In genomic region chr7:88942815-88943501, GRCh38 we compare ENCODE assay signal across 29 cellular contexts.
"Had no signal": no experiment of that assay in that cellular context is flagged by ENCODE, and none has a peak within 500 bp of the region (broad histone marks: within the 10 kb centered on the region; RNA-seq: fewer than 3 reads in every experiment).

No MANE protein-coding gene starts in this region.

- H3K36me3 ChIP-seq: ascending aorta, breast epithelium, cardiac muscle cell, esophagus muscularis mucosa, gastroesophageal sphincter, heart right ventricle had no signal

- DNase-seq: activated CD4-positive, alpha-beta memory T cell treated with anti-CD3 and anti-CD28 coated beads, Interleukin-2, amount 10 ng/mL, durations not matched to agents 7 days and 5 days; activated CD4-positive, alpha-beta T cell treated with anti-CD3 and anti-CD28 coated beads for 1 hour; activated CD4-positive, alpha-beta T cell treated with anti-CD3 and anti-CD28 coated beads for 4 hours; activated CD4-positive, alpha-beta T cell treated with anti-CD3 and anti-CD28 coated beads, Interleukin-2, amount 10 ng/mL, durations not matched to agents 7 days and 5 days; activated CD4-positive, alpha-beta T cell treated with anti-CD3 and anti-CD28 coated beads, Interleukin-2, amount 50 U/mL, for 4 hours; activated CD8-positive, alpha-beta memory T cell treated with anti-CD3 and anti-CD28 coated beads, Interleukin-2, amount 50 U/mL, for 48 hours; activated gamma-delta T cell; activated naive CD4-positive, alpha-beta T cell; activated naive CD4-positive, alpha-beta T cell treated with anti-CD3 and anti-CD28 coated beads, Interleukin-2, amount 10 ng/mL, durations not matched to agents 7 days and 5 days; activated naive CD8-positive, alpha-beta T cell treated with anti-CD3 and anti-CD28 coated beads, Interleukin-2, amount 10 ng/mL, durations not matched to agents 7 days and 5 days; activated T-cell treated with anti-CD3 and anti-CD28 coated beads for 4 hours; activated T-cell treated with anti-CD3 and anti-CD28 coated beads, Interleukin-2, amount 50 U/mL, for 24 hours; activated T-cell treated with anti-CD3 and anti-CD28 coated beads, Interleukin-2, amount 50 U/mL, for 72 hours; central memory CD4-positive, alpha-beta T cell; cerebellar nuclear complex; dorsolateral prefrontal cortex; effector CD4-positive, alpha-beta T cell; effector memory CD8-positive, alpha-beta T cell; erythroblast; foreskin keratinocyte; heart right ventricle; T-helper 2 cell had no signal

- H3K4me1 ChIP-seq: ascending aorta, breast epithelium, esophagus muscularis mucosa, foreskin keratinocyte, gastroesophageal sphincter, heart right ventricle had no signal

- H3K9me3 ChIP-seq: ascending aorta, breast epithelium, gastroesophageal sphincter had no signal

- H3K4me3 ChIP-seq: ascending aorta, breast epithelium, cardiac muscle cell, coronary artery, dorsolateral prefrontal cortex, esophagus muscularis mucosa, gastroesophageal sphincter, heart right ventricle had no signal

- H3K27ac ChIP-seq: ascending aorta, breast epithelium, cardiac muscle cell, coronary artery, dorsolateral prefrontal cortex, esophagus muscularis mucosa, foreskin keratinocyte, gastroesophageal sphincter, heart right ventricle had no signal

- ATAC-seq: activated naive CD4-positive, alpha-beta T cell treated with anti-CD3 and anti-CD28 coated beads, Interleukin-2, amount 50 U/mL, for 72 hours; activated T-cell treated with anti-CD3 and anti-CD28 coated beads, Interleukin-2, amount 50 U/mL, for 72 hours; effector memory CD8-positive, alpha-beta T cell; foreskin keratinocyte; gastroesophageal sphincter; heart right ventricle had no signal

- H3K27me3 ChIP-seq: ascending aorta, breast epithelium, cardiac muscle cell, dorsolateral prefrontal cortex, esophagus muscularis mucosa, foreskin keratinocyte, gastroesophageal sphincter, heart right ventricle had no signal
